ENCODE assay signal across 8 cellular contexts in genomic region chr7:101121996-101122932, GRCh38. TPM values are rescaled to one million over a fixed set of nuclear protein-coding genes. Genes with fewer than 3 reads are reported as not detected.
DNase-seq lines count a peak whose midpoint lies in the region; ATAC-seq, FAIRE-seq and TF ChIP-seq lines count a peak whose summit lies in the region.

No MANE protein-coding gene starts in this region.

- no peak for FAIRE-seq in H1 (lab: Jason Lieb, UNC)

- TF ChIP-seq EP300 in H1 (IDR thresholded peaks at IDR 0.05; ENCODE audit: borderline replicate concordance in 1 of 2, low read depth in 2 of 2, low read length in 2 of 2) = no peak

- H3K27me3 ChIP-seq in OCI-LY3 (ENCODE audit: low read depth, low read length) (peaks cover 8% of the 10 kb centered on the region; the same call in 1 of the 2 replicates), H1 (replicated peaks in 1 of 4; ENCODE audit: control insufficient read depth in 3 of 4, extremely low read depth in 1 of 4, insufficient read depth in 3 of 4, low read length in 3 of 4) (no peaks in the 10 kb centered on the region; a peak in 1 of 7 replicates), mucosa of rectum (ENCODE audit: control insufficient read depth in 2 of 2, insufficient read depth in 2 of 2, low read length in 2 of 2) (peaks cover 0 to 3% of the 10 kb centered on the region in 2 donors)

- no peak overlapping the region for H3K4ac ChIP-seq in H1 (replicated peaks; ENCODE audit: insufficient read length, low read depth, low read length)

- no peak for TF ChIP-seq CTCF in GM12864 (IDR thresholded peaks at IDR 0.05; ENCODE audit: low read depth, low read length, missing control alignments)
- TF ChIP-seq CTCF in OCI-LY3 (IDR thresholded peaks at IDR 0.05; ENCODE audit: low read depth, low read length) = no peak
- TF ChIP-seq CTCF in H1 (IDR thresholded peaks at IDR 0.05; ENCODE audit: control extremely low read depth in 1 of 3, insufficient read depth in 1 of 3, low read depth in 1 of 3, low read length in 3 of 3) = no peak

- TF ChIP-seq POLR2A in H1 (IDR thresholded peaks at IDR 0.05; ENCODE audit: control extremely low read depth in 1 of 2, low read depth in 2 of 2, low read length in 2 of 2) = no peak

- peak overlapping the region; percentile 95 for H4K91ac ChIP-seq in H1 (replicated peaks; ENCODE audit: insufficient read length, low read length)

- peak overlapping the region; percentile 88; the same call in 1 of the 2 replicates for H2BK5ac ChIP-seq in H1 (ENCODE audit: low read depth, low read length)

- H2AFZ ChIP-seq in OCI-LY3 (ENCODE audit: low read depth, low read length) (peak overlapping the region; percentile 99), H1 (ENCODE audit: low read length) (peak overlapping the region; percentile 80; the same call in 1 of the 2 replicates)

- H2BK12ac ChIP-seq in H1 (ENCODE audit: low read depth, low read length) = peak overlapping the region; percentile 90; the same call in 1 of the 2 replicates

- H3K4me2 ChIP-seq in OCI-LY3 (ENCODE audit: low read length) (peak overlapping the region; percentile 93), H1 (ENCODE audit: insufficient read depth in 1 of 2, low read depth in 2 of 2, low read length in 2 of 2) (no peak overlapping the region; a peak in 1 of 4 replicates)

- no peak overlapping the region for H2BK15ac ChIP-seq in H1 (ENCODE audit: low read length)

- H3K9ac ChIP-seq in OCI-LY3 (ENCODE audit: low read length) = peak overlapping the region; percentile 53
- 0 out of 7 replicates have a peak overlapping the region, but pooled peaks of 1 of the 4 experiments have one; percentile 25 for H3K9ac ChIP-seq in H1 (replicated peaks in 1 of 4; ENCODE audit: extremely low read depth in 1 of 4, low read depth in 3 of 4, low read length in 3 of 4)
- H3K9ac ChIP-seq in mucosa of rectum (ENCODE audit: low read depth in 1 of 2, low read length in 2 of 2) = peak overlapping the region; percentile 44 to 49

- H2BK20ac ChIP-seq in H1 (ENCODE audit: low read length) = peak overlapping the region; percentile 98; the same call in 1 of the 2 replicates

- H3K36me3 ChIP-seq in OCI-LY3 (replicated peaks; ENCODE audit: low read depth, low read length) (no peaks in the 10 kb centered on the region), H1 (ENCODE audit: control insufficient read depth in 2 of 4, insufficient read depth in 4 of 4, low read length in 3 of 4) (no peaks in the 10 kb centered on the region), mucosa of rectum (ENCODE audit: control insufficient read depth in 2 of 2, insufficient read depth in 2 of 2, low read length in 2 of 2) (no peaks in the 10 kb centered on the region)

- peak overlapping the region; percentile 93 for H3K18ac ChIP-seq in H1 (ENCODE audit: extremely low read depth, low read length)

- in situ Hi-C loops in KBM-7 (cut with MboI; ENCODE audit: low pct_unique_long_range_greater_than_20kb, low sequenced_read_pairs) = no loop called here

- CTCF ChIA-PET in H1 (lab: Charles Lee; ENCODE audit: partially characterized antibody) = interaction anchor here (0.7 to 8.3 kb wide), 9 partner anchors 9 to 270 kb away, joined by 3 to 80 read pairs (median 3); partner anchors contain the start of genes MUC17 and SLC12A9

- H3K14ac ChIP-seq in H1 (ENCODE audit: insufficient read length) = no peak overlapping the region

- H3K9me3 ChIP-seq in OCI-LY3 (ENCODE audit: insufficient read depth, low read length) (no peaks in the 10 kb centered on the region), H1 (ENCODE audit: insufficient read depth in 2 of 2, low read depth in 1 of 2, low read length in 1 of 2) (peaks cover 0 to 4% of the 10 kb centered on the region in 2 experiments; a peak in 1 of 4 replicates), mucosa of rectum (ENCODE audit: control insufficient read depth in 2 of 2, low read length in 2 of 2) (no peaks in the 10 kb centered on the region)

- H4K20me1 ChIP-seq in OCI-LY3 (ENCODE audit: insufficient read depth, low read length) = no peaks in the 10 kb centered on the region
- H4K20me1 ChIP-seq in H1 (replicated peaks in 1 of 2; ENCODE audit: control insufficient read depth in 1 of 2, insufficient read depth in 2 of 2, low read length in 2 of 2) = no peaks in the 10 kb centered on the region

- H3K4me3 ChIP-seq in GM12864 (ENCODE audit: low read depth, low read length) = peak overlapping the region; percentile 49
- H3K4me3 ChIP-seq in OCI-LY3 (ENCODE audit: low read length) = peak overlapping the region; percentile 69
- 0 out of 8 replicates have a peak overlapping the region, but pooled peaks of 1 of the 4 experiments have one; percentile 10 for H3K4me3 ChIP-seq in H1 (ENCODE audit: extremely low read depth in 1 of 4, insufficient read depth in 2 of 4, low read depth in 3 of 4, low read length in 4 of 4)
- peak overlapping the region; percentile 47 to 69 for H3K4me3 ChIP-seq in mucosa of rectum (ENCODE audit: low read length in 2 of 2)

- peak overlapping the region; percentile 83 for H3K56ac ChIP-seq in H1 (replicated peaks; ENCODE audit: insufficient read length, low read depth, low read length)

- WGBS in H1 (ENCODE audit: extremely low coverage in 1 of 2, insufficient coverage in 1 of 2, insufficient read length in 1 of 2, insufficient replicate concordance in 2 of 2, low coverage in 1 of 2, low lambda C conversion rate in 2 of 2, missing lambda C conversion rate in 1 of 2), 2 experiments = 48% methylated on average over 13 of the region's 17 CpGs; no CpG with 5 or more reads in 1 of the 2 experiments

- H4K8ac ChIP-seq in H1 (ENCODE audit: extremely low read depth, insufficient read depth, low read length) = no peak overlapping the region; the same call in 1 of the 2 replicates

- no peaks in the 10 kb centered on the region for H3K79me1 ChIP-seq in H1 (ENCODE audit: low read depth, low read length)

- peaks cover 7% of the 10 kb centered on the region; the same call in 1 of the 2 replicates for H3K4me1 ChIP-seq in OCI-LY3 (ENCODE audit: low read length)
- peaks cover 8 to 19% (median 13%) of the 10 kb centered on the region in 4 experiments for H3K4me1 ChIP-seq in H1 (replicated peaks in 1 of 4; ENCODE audit: control insufficient read depth in 3 of 4, insufficient read depth in 4 of 4, low read length in 3 of 4)
- peaks cover 8 to 17% of the 10 kb centered on the region in 2 donors for H3K4me1 ChIP-seq in mucosa of rectum (ENCODE audit: control insufficient read depth in 2 of 2, insufficient read depth in 2 of 2, low read length in 2 of 2)

- H3K27ac ChIP-seq in OCI-LY3 (ENCODE audit: low read length) = no peak overlapping the region
- 0 out of 2 replicates have a peak overlapping the region, but pooled peaks have one; percentile 22 for H3K27ac ChIP-seq in H1 (ENCODE audit: low read depth, low read length)
- peak overlapping the region; percentile 52 to 77 for H3K27ac ChIP-seq in mucosa of rectum (ENCODE audit: low read depth in 2 of 2, low read length in 2 of 2)

- peak overlapping the region; percentile 2 for H4K5ac ChIP-seq in H1 (ENCODE audit: insufficient read length, low read depth, low read length)

- H3K79me2 ChIP-seq in OCI-LY3 (ENCODE audit: low read length) = no peaks in the 10 kb centered on the region
- no peaks in the 10 kb centered on the region for H3K79me2 ChIP-seq in H1 (ENCODE audit: control insufficient read depth in 1 of 2, insufficient read depth in 2 of 2, low read length in 2 of 2)

- DNase-seq in GM12864 (ENCODE audit: low read depth) = no peak
- peak in 1 of 2 experiments; percentile 70 for DNase-seq in H1 (ENCODE audit: low read depth in 1 of 2, low spot score in 2 of 2)
- DNase-seq in KBM-7 = no peak
- DNase-seq in NCI-H2196 (lab: John Stamatoyannopoulos, UW; ENCODE audit: unreplicated experiment) = no peak
- DNase-seq in cerebellum (ENCODE audit: low spot score) = no peak

- POLR2A ChIA-PET in H1 (lab: Charles Lee; ENCODE audit: partially characterized antibody) = interaction anchor here (0.6 to 2.1 kb wide), 12 partner anchors 11 to 123 kb away, joined by 3 to 8 read pairs (median 3); partner anchors contain the start of gene FIS1

- H3K23me2 ChIP-seq in H1 (ENCODE audit: low read depth, low read length) = no peaks in the 10 kb centered on the region; the same call in 1 of the 2 replicates

- no peak for TF ChIP-seq RAD21 in H1 (IDR thresholded peaks at IDR 0.05 in 1 of 2, conservative IDR thresholded peaks at IDR 0.05 in 1 of 2; ENCODE audit: low read depth in 2 of 2, low read length in 2 of 2)

- H2BK120ac ChIP-seq in H1 (replicated peaks; ENCODE audit: low read depth, low read length) = peak overlapping the region; percentile 82

- no peak overlapping the region; the same call in 1 of the 2 replicates for H2AK5ac ChIP-seq in H1 (ENCODE audit: low read depth, low read length)

- H3K23ac ChIP-seq in H1 (ENCODE audit: insufficient read length) = no peak overlapping the region

- ATAC-seq in HG03045 (IDR thresholded peaks at IDR 0.05; ENCODE audit: unreplicated experiment) = no peak

RNA-seq across cellular contexts. Expression of gene SERPINE1, which starts 4.6 kb away (rescaled TPM):
- total RNA-seq in H1 (2021; fragmentation: NEBNext Ultra II Directional; extraction: Animal tissue kit (Norgen Biotek cat#: 25700)) = 5.6 and 6.8 TPM in 2 replicates
- 3.7 and 3.8 TPM in 2 replicates for polyA plus RNA-seq in H1 (2011; rRNA removed)
- polyA plus RNA-seq in H1 (2011; cell fraction: cytosol; rRNA removed) = 3.4 TPM
- polyA plus RNA-seq in H1 (2011; cell fraction: nucleus; rRNA removed) = 2.8 TPM
- 2.5 to 2.9 TPM (median 2.7 TPM) in 4 replicates for polyA plus RNA-seq in H1 (2012, experiment 1 of 2)
- polyA plus RNA-seq in H1 (2012, experiment 2 of 2) = 1.9 TPM
- 20.1 TPM for polyA plus RNA-seq in H1 (2013, experiment 1 of 2)
- 28.6 TPM for polyA plus RNA-seq in H1 (2013, experiment 2 of 2)
- polyA minus RNA-seq in H1 (2011; rRNA and poly(A)+ RNA removed) = 4.2 and 4.4 TPM in 2 replicates
- 1.9 TPM for polyA minus RNA-seq in H1 (2011; cell fraction: cytosol; rRNA and poly(A)+ RNA removed)
- 1.00 TPM for polyA minus RNA-seq in H1 (2011; cell fraction: nucleus; rRNA and poly(A)+ RNA removed)
- total RNA-seq in cerebellum = 0.27 TPM

RNA-seq across cellular contexts. Expression of gene AP1S1, which starts 32.0 kb away (rescaled TPM):
- 56.0 and 56.1 TPM in 2 replicates for total RNA-seq in H1 (2021; fragmentation: NEBNext Ultra II Directional; extraction: Animal tissue kit (Norgen Biotek cat#: 25700))
- 59.3 and 72.3 TPM in 2 replicates for polyA plus RNA-seq in H1 (2011; rRNA removed)
- 115 TPM for polyA plus RNA-seq in H1 (2011; cell fraction: cytosol; rRNA removed)
- polyA plus RNA-seq in H1 (2011; cell fraction: nucleus; rRNA removed) = 109 TPM
- polyA plus RNA-seq in H1 (2012, experiment 1 of 2) = 81.1 to 105 TPM (median 95.8 TPM) in 4 replicates
- polyA plus RNA-seq in H1 (2012, experiment 2 of 2) = 90.0 TPM
- polyA plus RNA-seq in H1 (2013, experiment 1 of 2) = 35.2 TPM
- polyA plus RNA-seq in H1 (2013, experiment 2 of 2) = 33.6 TPM
- 47.0 and 58.4 TPM in 2 replicates for polyA minus RNA-seq in H1 (2011; rRNA and poly(A)+ RNA removed)
- polyA minus RNA-seq in H1 (2011; cell fraction: cytosol; rRNA and poly(A)+ RNA removed) = 17.9 TPM
- polyA minus RNA-seq in H1 (2011; cell fraction: nucleus; rRNA and poly(A)+ RNA removed) = 16.7 TPM
- total RNA-seq in cerebellum = 61.0 TPM

RNA-seq across cellular contexts. Expression of gene TRIM56, which starts 37.0 kb away (rescaled TPM):
- total RNA-seq in H1 (2021; fragmentation: NEBNext Ultra II Directional; extraction: Animal tissue kit (Norgen Biotek cat#: 25700)) = 17.5 and 18.8 TPM in 2 replicates
- 2.0 and 3.4 TPM in 2 replicates for polyA plus RNA-seq in H1 (2011; rRNA removed)
- 3.5 TPM for polyA plus RNA-seq in H1 (2011; cell fraction: cytosol; rRNA removed)
- 11.9 TPM for polyA plus RNA-seq in H1 (2011; cell fraction: nucleus; rRNA removed)
- polyA plus RNA-seq in H1 (2012, experiment 1 of 2) = 11.8 to 21.3 TPM (median 14.5 TPM) in 4 replicates
- 3.0 TPM for polyA plus RNA-seq in H1 (2012, experiment 2 of 2)
- polyA plus RNA-seq in H1 (2013, experiment 1 of 2) = 9.3 TPM
- polyA plus RNA-seq in H1 (2013, experiment 2 of 2) = 8.3 TPM
- 6.9 and 9.2 TPM in 2 replicates for polyA minus RNA-seq in H1 (2011; rRNA and poly(A)+ RNA removed)
- 5.9 TPM for polyA minus RNA-seq in H1 (2011; cell fraction: cytosol; rRNA and poly(A)+ RNA removed)
- 9.1 TPM for polyA minus RNA-seq in H1 (2011; cell fraction: nucleus; rRNA and poly(A)+ RNA removed)
- 3.0 TPM for total RNA-seq in cerebellum

RNA-seq across cellular contexts. Expression of gene VGF, which starts 43.1 kb away (rescaled TPM):
- total RNA-seq in H1 (2021; fragmentation: NEBNext Ultra II Directional; extraction: Animal tissue kit (Norgen Biotek cat#: 25700)) = 7.0 and 7.4 TPM in 2 replicates
- 1.6 and 3.0 TPM in 2 replicates for polyA plus RNA-seq in H1 (2011; rRNA removed)
- 2.2 TPM for polyA plus RNA-seq in H1 (2011; cell fraction: cytosol; rRNA removed)
- 4.2 TPM for polyA plus RNA-seq in H1 (2011; cell fraction: nucleus; rRNA removed)
- 8.2 to 13.3 TPM (median 11.5 TPM) in 4 replicates for polyA plus RNA-seq in H1 (2012, experiment 1 of 2)
- polyA plus RNA-seq in H1 (2012, experiment 2 of 2) = 6.6 TPM
- polyA plus RNA-seq in H1 (2013, experiment 1 of 2) = 29.9 TPM
- 28.2 TPM for polyA plus RNA-seq in H1 (2013, experiment 2 of 2)
- 0.19 and 0.20 TPM in 2 replicates for polyA minus RNA-seq in H1 (2011; rRNA and poly(A)+ RNA removed)
- 3.1 TPM for polyA minus RNA-seq in H1 (2011; cell fraction: cytosol; rRNA and poly(A)+ RNA removed)
- polyA minus RNA-seq in H1 (2011; cell fraction: nucleus; rRNA and poly(A)+ RNA removed) = 1.2 TPM
- 21.2 TPM for total RNA-seq in cerebellum

RNA-seq across cellular contexts. Expression of gene NAT16, which starts 57.8 kb away (rescaled TPM):
- total RNA-seq in H1 (2021; fragmentation: NEBNext Ultra II Directional; extraction: Animal tissue kit (Norgen Biotek cat#: 25700)) = 0.84 and 1.0 TPM in 2 replicates
- polyA plus RNA-seq in H1 (2011; rRNA removed) = 0.26 and 0.47 TPM in 2 replicates
- 1.1 TPM for polyA plus RNA-seq in H1 (2011; cell fraction: cytosol; rRNA removed)
- 1.7 TPM for polyA plus RNA-seq in H1 (2011; cell fraction: nucleus; rRNA removed)
- 0.62 to 1.2 TPM (median 0.80 TPM) in 4 replicates for polyA plus RNA-seq in H1 (2012, experiment 1 of 2)
- 0.59 TPM for polyA plus RNA-seq in H1 (2012, experiment 2 of 2)
- 0.55 TPM for polyA plus RNA-seq in H1 (2013, experiment 1 of 2)
- polyA plus RNA-seq in H1 (2013, experiment 2 of 2) = 0.37 TPM
- polyA minus RNA-seq in H1 (2011; rRNA and poly(A)+ RNA removed) = 0.16 TPM in 1 of 2 replicates, not detected in the other
- polyA minus RNA-seq in H1 (2011; cell fraction: cytosol; rRNA and poly(A)+ RNA removed) = not detected
- 1.00 TPM for polyA minus RNA-seq in H1 (2011; cell fraction: nucleus; rRNA and poly(A)+ RNA removed)
- total RNA-seq in cerebellum = 2.1 TPM
